In genomic region chr12:105378821-105379400, GRCh38 we compare ENCODE assay signal across 11 cellular contexts. TPM values are rescaled to one million over a fixed set of nuclear protein-coding genes. Genes with fewer than 3 reads are reported as not detected.
DNase-seq lines count a peak whose midpoint lies in the region; ATAC-seq and TF ChIP-seq lines count a peak whose summit lies in the region.
"Had no signal": no experiment of that assay in that cellular context is flagged by ENCODE, and none has a peak within 500 bp of the region (broad histone marks: within the 10 kb centered on the region; RNA-seq: fewer than 3 reads in every experiment).

No MANE protein-coding gene starts in this region.

- H3K27me3 Mint-ChIP-seq in progenitor cell of endocrine pancreas: no peaks in the 10 kb centered on the region

- no peaks in the 10 kb centered on the region for H3K9me3 Mint-ChIP-seq in progenitor cell of endocrine pancreas (ENCODE audit: low read depth)

- ATAC-seq in HG03108 (IDR thresholded peaks at IDR 0.05; ENCODE audit: unreplicated experiment) (no peak), HG03039 (IDR thresholded peaks at IDR 0.05; ENCODE audit: unreplicated experiment) (no peak), sciatic nerve (no peak)

- intact Hi-C loops in sciatic nerve (cut with DNase I): no loop called here

- TF ChIP-seq CTCF in progenitor cell of endocrine pancreas (IDR thresholded peaks at IDR 0.05; ENCODE audit: unreplicated experiment): peak; percentile 40

- peaks cover 9% of the 10 kb centered on the region for H3K36me3 Mint-ChIP-seq in progenitor cell of endocrine pancreas (ENCODE audit: insufficient read depth)

- no peak overlapping the region for H3K27ac Mint-ChIP-seq in progenitor cell of endocrine pancreas

- no peak overlapping the region for H3K4me3 Mint-ChIP-seq in progenitor cell of endocrine pancreas (ENCODE audit: low read depth)

- H3K4me1 Mint-ChIP-seq in progenitor cell of endocrine pancreas (ENCODE audit: low read depth): no peaks in the 10 kb centered on the region

- DNase-seq in NCI-H1105 treated with DMSO at 0.1 percent for 48 hours (lab: John Stamatoyannopoulos, UW) (peak; percentile 15), NCI-H1105 (lab: John Stamatoyannopoulos, UW) (no peak), NCI-H2081 treated with DMSO at 0.1 percent for 48 hours (lab: John Stamatoyannopoulos, UW) (peak; percentile 7), dermis microvascular lymphatic vessel endothelial cell (ENCODE audit: low read depth in 2 of 2) (peak; percentile 30 to 61), progenitor cell of endocrine pancreas (ENCODE audit: low spot score, unreplicated experiment) (no peak), sciatic nerve (ENCODE audit: low spot score) (no peak)
- DNase-seq: ACHN, colonic mucosa, SJCRH30 had no signal

RNA-seq across cellular contexts. Expression of gene C12orf75, which starts 48.4 kb away (rescaled TPM):
- total RNA-seq in dermis microvascular lymphatic vessel endothelial cell: 6.3 and 15.4 TPM in 2 replicates
- 228 and 231 TPM in 2 replicates for total RNA-seq in progenitor cell of endocrine pancreas
- 35.7 TPM for total RNA-seq in sciatic nerve

Comparison
In these comparisons a context has a peak if more than half of its experiments do, and no peak if none do; other contexts are left out.
1. DNase-seq: peak in NCI-H1105 treated with DMSO at 0.1 percent for 48 hours (single experiment), NCI-H2081 treated with DMSO at 0.1 percent for 48 hours (single experiment) and dermis microvascular lymphatic vessel endothelial cell (2 of 2); none in NCI-H1105 (single experiment), progenitor cell of endocrine pancreas (single experiment) and sciatic nerve (single experiment).